ENCODE assay signal across 8 cellular contexts in the genomic region with DNA sequence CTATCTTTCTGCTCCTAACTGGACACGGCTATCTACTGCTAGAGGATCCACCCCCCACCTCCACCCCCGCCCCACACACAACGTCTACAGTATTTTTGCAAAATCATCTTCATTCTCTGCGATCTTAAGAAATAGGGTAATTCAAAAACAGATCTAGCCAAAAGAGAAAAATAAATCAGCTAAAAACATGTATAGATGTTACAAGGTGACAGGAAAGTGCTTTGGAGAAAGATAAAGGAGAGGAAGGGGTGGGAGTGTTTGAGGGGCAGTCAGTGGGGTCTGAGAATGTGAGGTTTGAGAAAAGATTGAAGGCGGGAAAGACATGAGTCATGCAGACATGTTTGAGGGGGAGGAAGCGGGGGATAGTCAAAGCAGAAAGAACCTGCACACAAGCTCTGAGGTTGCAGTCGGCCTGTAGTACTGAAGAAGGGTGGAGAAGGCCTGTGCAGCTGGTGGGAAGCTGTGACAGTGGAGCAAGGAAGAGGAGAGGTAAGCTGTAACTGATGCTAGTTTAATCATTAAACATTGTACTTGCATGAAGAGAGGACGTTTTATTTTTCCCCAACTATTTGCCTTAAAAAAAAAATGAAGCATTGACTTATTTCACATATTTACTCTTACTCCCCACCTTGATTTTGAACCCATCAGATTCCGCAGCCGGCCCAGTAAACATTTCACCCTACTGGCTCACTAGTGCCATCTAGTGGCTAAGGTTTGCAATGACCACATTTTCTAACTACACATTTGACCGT.
DNase-seq lines count a peak whose midpoint lies in the region; ATAC-seq and TF ChIP-seq lines count a peak whose summit lies in the region.

No MANE protein-coding gene starts in this region.

- intact Hi-C loops in aorta (cut with DNase I): loop anchor here in 1 of 2 donors (5.0 kb wide), 1 partner anchor 330 kb away; a partner anchor contains a TSS

- H3K27ac ChIP-seq in aorta (ENCODE audit: low read depth in 1 of 2, low read length in 2 of 2): no peak overlapping the region

- H3K9me3 ChIP-seq in aorta (ENCODE audit: control insufficient read depth, low read length): no peaks in the 10 kb centered on the region

- peak; percentile 92 for TF ChIP-seq CTCF in fibroblast of pulmonary artery (IDR thresholded peaks at IDR 0.05; ENCODE audit: low read length, missing control alignments)

- H3K36me3 ChIP-seq in aorta (ENCODE audit: control insufficient read depth in 1 of 2, insufficient read depth in 2 of 2, low read length in 1 of 2): no peaks in the 10 kb centered on the region

- 51 to 53% methylated on average over 11 of the region's 11 CpGs for WGBS in aorta, 2 donors

- H3K27me3 ChIP-seq in aorta (ENCODE audit: control insufficient read depth in 1 of 2, insufficient read depth in 2 of 2, low read length in 1 of 2): no peaks in the 10 kb centered on the region

- DNase-seq in DMS 273 (lab: John Stamatoyannopoulos, UW; ENCODE audit: unreplicated experiment) (peak; percentile 87), NCI-H774 (lab: John Stamatoyannopoulos, UW) (peak; percentile 40), activated T-cell treated with anti-CD3 and anti-CD28 coated beads for 4 hours (peak; percentile 24), fibroblast of pulmonary artery (ENCODE audit: low read depth) (peak; percentile 64), nucleus accumbens (lab: John Stamatoyannopoulos, UW) (peak in 43 of 56 donors; percentile 1 to 70 (median 29)), aorta (peak; percentile 49 to 75)

- ATAC-seq in GM19395 (IDR thresholded peaks at IDR 0.05; ENCODE audit: unreplicated experiment): peak; percentile 92
- peak; percentile 85 for ATAC-seq in HG03457 (IDR thresholded peaks at IDR 0.05; ENCODE audit: unreplicated experiment)
- ATAC-seq in aorta (ENCODE audit: low FRiP score): peak; percentile 64

- H3K4me1 ChIP-seq in aorta (ENCODE audit: control insufficient read depth in 1 of 2, insufficient read depth in 2 of 2, low read length in 2 of 2): no peaks in the 10 kb centered on the region

- H3K4me3 ChIP-seq in fibroblast of pulmonary artery (replicated peaks; ENCODE audit: low read depth, low read length): no peak overlapping the region
- H3K4me3 ChIP-seq in aorta (ENCODE audit: low read length in 2 of 2): no peak overlapping the region

Comparison
In these comparisons a context has a peak if more than half of its experiments do, and no peak if none do; other contexts are left out.
1. DNase-seq: peak in every context shown above with its lines; median percentile 87 in DMS 273; 64 in fibroblast of pulmonary artery; 62 in aorta; 40 in NCI-H774; 29 in nucleus accumbens; 24 in activated T-cell treated with anti-CD3 and anti-CD28 coated beads for 4 hours.